Comparison of ENCODE assay signal across 1 cellular context in genomic region chr10:13414855-13415254, GRCh38.
A peak's percentile ranks its signal among the peaks of the same experiment; 100 is the strongest.
TF ChIP-seq lines count a peak whose summit lies in the region.

No MANE protein-coding gene starts in this region.

TF ChIP-seq in HepG2, 621 proteins besides CTCF, POLR2A, EP300 and RAD21 (continued from another document and continues in another):
- no peak for TF ChIP-seq ZNF18 (CRISPR knock-in tag; IDR thresholded peaks at IDR 0.05; ENCODE audit: insufficient replicate concordance)
- TF ChIP-seq, protein P1, sequence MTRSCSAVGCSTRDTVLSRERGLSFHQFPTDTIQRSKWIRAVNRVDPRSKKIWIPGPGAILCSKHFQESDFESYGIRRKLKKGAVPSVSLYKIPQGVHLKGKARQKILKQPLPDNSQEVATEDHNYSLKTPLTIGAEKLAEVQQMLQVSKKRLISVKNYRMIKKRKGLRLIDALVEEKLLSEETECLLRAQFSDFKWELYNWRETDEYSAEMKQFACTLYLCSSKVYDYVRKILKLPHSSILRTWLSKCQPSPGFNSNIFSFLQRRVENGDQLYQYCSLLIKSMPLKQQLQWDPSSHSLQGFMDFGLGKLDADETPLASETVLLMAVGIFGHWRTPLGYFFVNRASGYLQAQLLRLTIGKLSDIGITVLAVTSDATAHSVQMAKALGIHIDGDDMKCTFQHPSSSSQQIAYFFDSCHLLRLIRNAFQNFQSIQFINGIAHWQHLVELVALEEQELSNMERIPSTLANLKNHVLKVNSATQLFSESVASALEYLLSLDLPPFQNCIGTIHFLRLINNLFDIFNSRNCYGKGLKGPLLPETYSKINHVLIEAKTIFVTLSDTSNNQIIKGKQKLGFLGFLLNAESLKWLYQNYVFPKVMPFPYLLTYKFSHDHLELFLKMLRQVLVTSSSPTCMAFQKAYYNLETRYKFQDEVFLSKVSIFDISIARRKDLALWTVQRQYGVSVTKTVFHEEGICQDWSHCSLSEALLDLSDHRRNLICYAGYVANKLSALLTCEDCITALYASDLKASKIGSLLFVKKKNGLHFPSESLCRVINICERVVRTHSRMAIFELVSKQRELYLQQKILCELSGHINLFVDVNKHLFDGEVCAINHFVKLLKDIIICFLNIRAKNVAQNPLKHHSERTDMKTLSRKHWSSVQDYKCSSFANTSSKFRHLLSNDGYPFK (CRISPR knock-in tag; IDR thresholded peaks at IDR 0.05; ENCODE audit: borderline replicate concordance): no peak
- TF ChIP-seq ZNF788 (CRISPR knock-in tag; IDR thresholded peaks at IDR 0.05; ENCODE audit: borderline replicate concordance): no peak
- TF ChIP-seq KDM1A (CRISPR knock-in tag; IDR thresholded peaks at IDR 0.05): no peak
- TF ChIP-seq ZNF121 (CRISPR knock-in tag; IDR thresholded peaks at IDR 0.05): 0 out of 2 replicates have a peak, but pooled peaks have one; percentile 11
- TF ChIP-seq ELF3 (CRISPR knock-in tag; IDR thresholded peaks at IDR 0.05): peak; percentile 80
- TF ChIP-seq GPBP1L1 (CRISPR knock-in tag; IDR thresholded peaks at IDR 0.05): no peak
- TF ChIP-seq YEATS4 (CRISPR knock-in tag; IDR thresholded peaks at IDR 0.05; ENCODE audit: borderline replicate concordance): no peak
- no peak for TF ChIP-seq NR1H2 (CRISPR knock-in tag; IDR thresholded peaks at IDR 0.05; ENCODE audit: borderline replicate concordance, low read depth)
- TF ChIP-seq BHLHE40 (IDR thresholded peaks at IDR 0.05; ENCODE audit: low read length): no peak
- TF ChIP-seq NFATC3 (CRISPR knock-in tag; IDR thresholded peaks at IDR 0.05): no peak
- TF ChIP-seq, protein P2, sequence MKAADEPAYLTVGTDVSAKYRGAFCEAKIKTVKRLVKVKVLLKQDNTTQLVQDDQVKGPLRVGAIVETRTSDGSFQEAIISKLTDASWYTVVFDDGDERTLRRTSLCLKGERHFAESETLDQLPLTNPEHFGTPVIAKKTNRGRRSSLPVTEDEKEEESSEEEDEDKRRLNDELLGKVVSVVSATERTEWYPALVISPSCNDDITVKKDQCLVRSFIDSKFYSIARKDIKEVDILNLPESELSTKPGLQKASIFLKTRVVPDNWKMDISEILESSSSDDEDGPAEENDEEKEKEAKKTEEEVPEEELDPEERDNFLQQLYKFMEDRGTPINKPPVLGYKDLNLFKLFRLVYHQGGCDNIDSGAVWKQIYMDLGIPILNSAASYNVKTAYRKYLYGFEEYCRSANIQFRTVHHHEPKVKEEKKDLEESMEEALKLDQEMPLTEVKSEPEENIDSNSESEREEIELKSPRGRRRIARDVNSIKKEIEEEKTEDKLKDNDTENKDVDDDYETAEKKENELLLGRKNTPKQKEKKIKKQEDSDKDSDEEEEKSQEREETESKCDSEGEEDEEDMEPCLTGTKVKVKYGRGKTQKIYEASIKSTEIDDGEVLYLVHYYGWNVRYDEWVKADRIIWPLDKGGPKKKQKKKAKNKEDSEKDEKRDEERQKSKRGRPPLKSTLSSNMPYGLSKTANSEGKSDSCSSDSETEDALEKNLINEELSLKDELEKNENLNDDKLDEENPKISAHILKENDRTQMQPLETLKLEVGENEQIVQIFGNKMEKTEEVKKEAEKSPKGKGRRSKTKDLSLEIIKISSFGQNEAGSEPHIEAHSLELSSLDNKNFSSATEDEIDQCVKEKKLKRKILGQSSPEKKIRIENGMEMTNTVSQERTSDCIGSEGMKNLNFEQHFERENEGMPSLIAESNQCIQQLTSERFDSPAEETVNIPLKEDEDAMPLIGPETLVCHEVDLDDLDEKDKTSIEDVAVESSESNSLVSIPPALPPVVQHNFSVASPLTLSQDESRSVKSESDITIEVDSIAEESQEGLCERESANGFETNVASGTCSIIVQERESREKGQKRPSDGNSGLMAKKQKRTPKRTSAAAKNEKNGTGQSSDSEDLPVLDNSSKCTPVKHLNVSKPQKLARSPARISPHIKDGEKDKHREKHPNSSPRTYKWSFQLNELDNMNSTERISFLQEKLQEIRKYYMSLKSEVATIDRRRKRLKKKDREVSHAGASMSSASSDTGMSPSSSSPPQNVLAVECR (CRISPR knock-in tag; IDR thresholded peaks at IDR 0.05; ENCODE audit: borderline replicate concordance): 0 out of 2 replicates have a peak, but pooled peaks have one; percentile 22
- no peak for TF ChIP-seq ZNF616 (CRISPR knock-in tag; IDR thresholded peaks at IDR 0.05; ENCODE audit: low read depth)
- peak; percentile 45; the same call in 1 of the 2 replicates for TF ChIP-seq HMG20A (CRISPR knock-in tag; IDR thresholded peaks at IDR 0.05; ENCODE audit: borderline replicate concordance)
- TF ChIP-seq KMT2B (CRISPR knock-in tag; IDR thresholded peaks at IDR 0.05): no peak
- TF ChIP-seq NKX3-1 (CRISPR knock-in tag; IDR thresholded peaks at IDR 0.05): no peak
- TF ChIP-seq RXRB (CRISPR knock-in tag; IDR thresholded peaks at IDR 0.05; ENCODE audit: borderline replicate concordance): no peak; the same call in none of the 2 replicates
- TF ChIP-seq ZNF609 (CRISPR knock-in tag; IDR thresholded peaks at IDR 0.05; ENCODE audit: borderline replicate concordance): no peak
- TF ChIP-seq NBN (conservative IDR thresholded peaks at IDR 0.05): no peak
- no peak for TF ChIP-seq JUND (CRISPR knock-in tag; IDR thresholded peaks at IDR 0.05)
- TF ChIP-seq HMGXB4 (CRISPR knock-in tag; IDR thresholded peaks at IDR 0.05; ENCODE audit: borderline replicate concordance in 1 of 2, low read depth in 1 of 2): peak in 1 of 2 experiments; percentile 68; a peak in 2 of 4 replicates
- no peak for TF ChIP-seq ZC3H4 (CRISPR knock-in tag; IDR thresholded peaks at IDR 0.05; ENCODE audit: borderline replicate concordance)
- no peak for TF ChIP-seq PTBP1 (IDR thresholded peaks at IDR 0.05; ENCODE audit: low read depth, low read length, poor library complexity, severe bottlenecking)
- TF ChIP-seq, protein P3, sequence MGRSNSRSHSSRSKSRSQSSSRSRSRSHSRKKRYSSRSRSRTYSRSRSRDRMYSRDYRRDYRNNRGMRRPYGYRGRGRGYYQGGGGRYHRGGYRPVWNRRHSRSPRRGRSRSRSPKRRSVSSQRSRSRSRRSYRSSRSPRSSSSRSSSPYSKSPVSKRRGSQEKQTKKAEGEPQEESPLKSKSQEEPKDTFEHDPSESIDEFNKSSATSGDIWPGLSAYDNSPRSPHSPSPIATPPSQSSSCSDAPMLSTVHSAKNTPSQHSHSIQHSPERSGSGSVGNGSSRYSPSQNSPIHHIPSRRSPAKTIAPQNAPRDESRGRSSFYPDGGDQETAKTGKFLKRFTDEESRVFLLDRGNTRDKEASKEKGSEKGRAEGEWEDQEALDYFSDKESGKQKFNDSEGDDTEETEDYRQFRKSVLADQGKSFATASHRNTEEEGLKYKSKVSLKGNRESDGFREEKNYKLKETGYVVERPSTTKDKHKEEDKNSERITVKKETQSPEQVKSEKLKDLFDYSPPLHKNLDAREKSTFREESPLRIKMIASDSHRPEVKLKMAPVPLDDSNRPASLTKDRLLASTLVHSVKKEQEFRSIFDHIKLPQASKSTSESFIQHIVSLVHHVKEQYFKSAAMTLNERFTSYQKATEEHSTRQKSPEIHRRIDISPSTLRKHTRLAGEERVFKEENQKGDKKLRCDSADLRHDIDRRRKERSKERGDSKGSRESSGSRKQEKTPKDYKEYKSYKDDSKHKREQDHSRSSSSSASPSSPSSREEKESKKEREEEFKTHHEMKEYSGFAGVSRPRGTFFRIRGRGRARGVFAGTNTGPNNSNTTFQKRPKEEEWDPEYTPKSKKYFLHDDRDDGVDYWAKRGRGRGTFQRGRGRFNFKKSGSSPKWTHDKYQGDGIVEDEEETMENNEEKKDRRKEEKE (IDR thresholded peaks at IDR 0.05): no peak
- no peak for TF ChIP-seq DNMT3B (CRISPR knock-in tag; conservative IDR thresholded peaks at IDR 0.05)
- TF ChIP-seq ZNF329 (CRISPR knock-in tag; IDR thresholded peaks at IDR 0.05; ENCODE audit: low read depth): no peak
- no peak for TF ChIP-seq ZBTB38 (CRISPR knock-in tag; IDR thresholded peaks at IDR 0.05)
- TF ChIP-seq, protein P4, sequence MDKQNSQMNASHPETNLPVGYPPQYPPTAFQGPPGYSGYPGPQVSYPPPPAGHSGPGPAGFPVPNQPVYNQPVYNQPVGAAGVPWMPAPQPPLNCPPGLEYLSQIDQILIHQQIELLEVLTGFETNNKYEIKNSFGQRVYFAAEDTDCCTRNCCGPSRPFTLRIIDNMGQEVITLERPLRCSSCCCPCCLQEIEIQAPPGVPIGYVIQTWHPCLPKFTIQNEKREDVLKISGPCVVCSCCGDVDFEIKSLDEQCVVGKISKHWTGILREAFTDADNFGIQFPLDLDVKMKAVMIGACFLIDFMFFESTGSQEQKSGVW (CRISPR knock-in tag; IDR thresholded peaks at IDR 0.05; ENCODE audit: borderline replicate concordance): no peak
- TF ChIP-seq, protein P5, sequence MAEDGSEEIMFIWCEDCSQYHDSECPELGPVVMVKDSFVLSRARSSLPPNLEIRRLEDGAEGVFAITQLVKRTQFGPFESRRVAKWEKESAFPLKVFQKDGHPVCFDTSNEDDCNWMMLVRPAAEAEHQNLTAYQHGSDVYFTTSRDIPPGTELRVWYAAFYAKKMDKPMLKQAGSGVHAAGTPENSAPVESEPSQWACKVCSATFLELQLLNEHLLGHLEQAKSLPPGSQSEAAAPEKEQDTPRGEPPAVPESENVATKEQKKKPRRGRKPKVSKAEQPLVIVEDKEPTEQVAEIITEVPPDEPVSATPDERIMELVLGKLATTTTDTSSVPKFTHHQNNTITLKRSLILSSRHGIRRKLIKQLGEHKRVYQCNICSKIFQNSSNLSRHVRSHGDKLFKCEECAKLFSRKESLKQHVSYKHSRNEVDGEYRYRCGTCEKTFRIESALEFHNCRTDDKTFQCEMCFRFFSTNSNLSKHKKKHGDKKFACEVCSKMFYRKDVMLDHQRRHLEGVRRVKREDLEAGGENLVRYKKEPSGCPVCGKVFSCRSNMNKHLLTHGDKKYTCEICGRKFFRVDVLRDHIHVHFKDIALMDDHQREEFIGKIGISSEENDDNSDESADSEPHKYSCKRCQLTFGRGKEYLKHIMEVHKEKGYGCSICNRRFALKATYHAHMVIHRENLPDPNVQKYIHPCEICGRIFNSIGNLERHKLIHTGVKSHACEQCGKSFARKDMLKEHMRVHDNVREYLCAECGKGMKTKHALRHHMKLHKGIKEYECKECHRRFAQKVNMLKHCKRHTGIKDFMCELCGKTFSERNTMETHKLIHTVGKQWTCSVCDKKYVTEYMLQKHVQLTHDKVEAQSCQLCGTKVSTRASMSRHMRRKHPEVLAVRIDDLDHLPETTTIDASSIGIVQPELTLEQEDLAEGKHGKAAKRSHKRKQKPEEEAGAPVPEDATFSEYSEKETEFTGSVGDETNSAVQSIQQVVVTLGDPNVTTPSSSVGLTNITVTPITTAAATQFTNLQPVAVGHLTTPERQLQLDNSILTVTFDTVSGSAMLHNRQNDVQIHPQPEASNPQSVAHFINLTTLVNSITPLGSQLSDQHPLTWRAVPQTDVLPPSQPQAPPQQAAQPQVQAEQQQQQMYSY (CRISPR knock-in tag; IDR thresholded peaks at IDR 0.05): no peak
- TF ChIP-seq GTF3A (CRISPR knock-in tag; conservative IDR thresholded peaks at IDR 0.05): no peak
